Comparison of ENCODE assay signal across 8 cellular contexts in genomic region chr6:42050011-42050896, GRCh38. TPM values are rescaled to one million over a fixed set of nuclear protein-coding genes. Genes with fewer than 3 reads are reported as not detected.
DNase-seq lines count a peak whose midpoint lies in the region; ATAC-seq and TF ChIP-seq lines count a peak whose summit lies in the region.

Gene TAF8 (plus strand): TSS chr6:42050524. CDS start chr6:42050542, 18 bp downstream.

- 10 to 14% (median 12%) methylated on average over 52 to 71 of the region's 71 CpGs for WGBS in spleen, 5 donors

- peak within 1 kb of the TSS; percentile 95 for H3K4me3 Mint-ChIP-seq in WTC11
- H3K4me3 Mint-ChIP-seq in immature natural killer cell, result peak within 1 kb of the TSS; percentile 98 to 99 (median 98)

- H3K27ac Mint-ChIP-seq in WTC11 (peak within 1 kb of the TSS; percentile 95), immature natural killer cell (peak within 1 kb of the TSS; percentile 92 to 98 (median 94))

- H3K27me3 Mint-ChIP-seq in WTC11 (ENCODE audit: low read depth) (peaks cover 49% of the 10 kb centered on the region), immature natural killer cell (ENCODE audit: low read depth in 3 of 3) (peaks cover 5 to 11% (median 6%) of the 10 kb centered on the region in 3 donors)

- H3K9me3 ChIP-seq in spleen, result no peaks in the 10 kb centered on the region

- CTCF ChIA-PET in WTC11 (lab: Charles Lee), result interaction anchor here (0.5 to 2.9 kb wide), 16 partner anchors 45 to 514 kb away, joined by 3 to 33 read pairs (median 4); partner anchors contain the start of genes BYSL, FRS3, MED20 and TOMM6

- peak within 1 kb of the TSS; percentile 84 to 96 (median 95) for H3K27ac ChIP-seq in spleen

- TF ChIP-seq CTCF in WTC11 (IDR thresholded peaks at IDR 0.05) (no peak), cardiac fibroblast (IDR thresholded peaks at IDR 0.05; ENCODE audit: low read depth, low read length) (no peak), spleen (IDR thresholded peaks at IDR 0.05 in 8 of 11, conservative IDR thresholded peaks at IDR 0.05 in 3 of 11) (peak in 2 of 11 experiments; percentile 12 to 13)

- H3K36me3 Mint-ChIP-seq in WTC11, result peaks cover 25% of the 10 kb centered on the region
- H3K36me3 Mint-ChIP-seq in immature natural killer cell, result peaks cover 0 to 29% (median 8%) of the 10 kb centered on the region in 3 donors

- intact Hi-C loops in spleen (cut with DNase I; ENCODE audit: low total_unique reads), result no loop called here

- DNase-seq in AG08395 (ENCODE audit: low spot score) (peak; percentile 98), NCI-H226 (peak; percentile 83), WTC11 (ENCODE audit: low spot score) (peak; percentile 88), cardiac fibroblast (ENCODE audit: low read depth in 2 of 2) (peak; percentile 95 to 96), immature natural killer cell (peak; percentile 87 to 89 (median 88)), spleen (peak; percentile 98)

- no peaks in the 10 kb centered on the region for H3K27me3 ChIP-seq in spleen (replicated peaks in 1 of 7)

- ATAC-seq in HG03175 (IDR thresholded peaks at IDR 0.05; ENCODE audit: unreplicated experiment) (peak; percentile 79), WTC11 (peak; percentile 81)

- H3K36me3 ChIP-seq in spleen, result peaks cover 0 to 53% (median 30%) of the 10 kb centered on the region in 6 donors

- POLR2A ChIA-PET in WTC11 (lab: Charles Lee), result interaction anchor here (0.5 to 1.9 kb wide), 9 partner anchors 12 to 414 kb away, joined by 3 to 9 read pairs (median 3); partner anchors contain the start of genes BYSL and TOMM6

- H3K4me1 Mint-ChIP-seq in WTC11 (peaks cover 27% of the 10 kb centered on the region), immature natural killer cell (peaks cover 61 to 75% of the 10 kb centered on the region in 2 donors)

- H3K4me3 ChIP-seq in cardiac fibroblast (replicated peaks in 1 of 2; ENCODE audit: low read depth in 2 of 2, low read length in 2 of 2) (peak within 1 kb of the TSS; percentile 85 to 87), spleen (peak within 1 kb of the TSS; percentile 42 to 98 (median 82))

- H3K9me3 Mint-ChIP-seq in WTC11, result no peaks in the 10 kb centered on the region
- no peaks in the 10 kb centered on the region for H3K9me3 Mint-ChIP-seq in immature natural killer cell

- TF ChIP-seq POLR2A in GM18951 (IDR thresholded peaks at IDR 0.05; ENCODE audit: extremely low read depth, insufficient read depth, insufficient read length) (peak; percentile 99), spleen (IDR thresholded peaks at IDR 0.05) (peak; percentile 67 to 88 (median 79))

- H3K4me1 ChIP-seq in spleen, result peaks cover 35 to 87% (median 69%) of the 10 kb centered on the region in 6 donors

- in situ Hi-C loops in GM18951 (cut with MboI; ENCODE audit: low sequenced_read_pairs, unreplicated experiment), result no loop called here

TF ChIP-seq in WTC11, 78 proteins besides CTCF, POLR2A, EP300 and RAD21 (continues in another document):
- TF ChIP-seq E2F4 (CRISPR knock-in tag; IDR thresholded peaks at IDR 0.05; ENCODE audit: borderline replicate concordance, low read depth) (no peak), FOXP4 (CRISPR knock-in tag; IDR thresholded peaks at IDR 0.05) (peak; percentile 65; the same call in 1 of the 2 replicates), CBFB (CRISPR knock-in tag; IDR thresholded peaks at IDR 0.05; ENCODE audit: low read depth) (no peak), SP1 (CRISPR knock-in tag; conservative IDR thresholded peaks at IDR 0.05) (peak; percentile 84; the same call in 1 of the 2 replicates), AR (CRISPR knock-in tag; IDR thresholded peaks at IDR 0.05) (peak; percentile 70; the same call in 1 of the 2 replicates), TP53 (CRISPR knock-in tag; IDR thresholded peaks at IDR 0.05) (no peak), SMAD3 (CRISPR knock-in tag; IDR thresholded peaks at IDR 0.05; ENCODE audit: borderline replicate concordance) (peak; percentile 74), ARID4B (CRISPR knock-in tag; IDR thresholded peaks at IDR 0.05; ENCODE audit: borderline replicate concordance) (peak; percentile 84; the same call in 1 of the 2 replicates), EMX1 (CRISPR knock-in tag; IDR thresholded peaks at IDR 0.05) (peak; percentile 83; the same call in 1 of the 2 replicates)

RNA-seq across cellular contexts. Expression of gene TAF8, which starts in this region (rescaled TPM):
- total RNA-seq in WTC11 (2021), result 29.6 to 33.6 TPM (median 31.0 TPM) in 3 replicates
- polyA plus RNA-seq in immature natural killer cell, result 10 to 100 TPM in 2 of 3 donors, 1 to 10 TPM in 1; 8.5 to 23.0 (median 14.6) TPM
- 10 to 100 TPM; 32.1 to 56.3 (median 38.8) TPM for total RNA-seq in spleen
- polyA plus RNA-seq in spleen, result 10 to 100 TPM in 1 of 3 donors, 1 to 10 TPM in 2; 8.2 to 12.5 (median 8.8) TPM

Comparison
In these comparisons a context has a peak if more than half of its experiments do, and no peak if none do; other contexts are left out.
1. Peak in every context shown above with its lines: DNase-seq, ATAC-seq, H3K4me3 ChIP-seq and H3K27ac ChIP-seq.